ENCODE assay signal across 1 cellular context in genomic region chr2:185738679-185739472, GRCh38.
TF ChIP-seq lines count a peak whose summit lies in the region.

Gene FSIP2 (plus strand): TSS chr2:185738804. CDS start chr2:185738895, 91 bp downstream.

TF ChIP-seq in GM23338, 12 proteins besides CTCF, POLR2A, EP300 and RAD21 (continued from another document):
- TF ChIP-seq ZNF462 (CRISPR knock-in tag; IDR thresholded peaks at IDR 0.05): 0 out of 2 replicates have a peak, but pooled peaks have one; percentile 39
- TF ChIP-seq CREB1 (CRISPR knock-in tag; IDR thresholded peaks at IDR 0.05; ENCODE audit: low read depth): peak; percentile 61
